Comparison of ENCODE assay signal across 21 cellular contexts in genomic region chr6:53704700-53705099, GRCh38.
A peak's percentile ranks its signal among the peaks of the same experiment; 100 is the strongest.
DNase-seq lines count a peak whose midpoint lies in the region; ATAC-seq, FAIRE-seq and TF ChIP-seq lines count a peak whose summit lies in the region.
"Had no signal": no experiment of that assay in that cellular context is flagged by ENCODE, and none has a peak within 500 bp of the region (broad histone marks: within the 10 kb centered on the region; RNA-seq: fewer than 3 reads in every experiment).

No MANE protein-coding gene starts in this region.

- no peak overlapping the region for H3K9ac ChIP-seq in BLaER1 treated with 17β-estradiol and CSF1 and Interleukin-3, amounts not matched to agents 10 nM and 100 nM

- H3K27me3 ChIP-seq in BLaER1 treated with 17β-estradiol and CSF1 and Interleukin-3, amounts not matched to agents 10 nM and 100 nM: no peaks in the 10 kb centered on the region

- ATAC-seq in HG03342 (IDR thresholded peaks at IDR 0.05; ENCODE audit: unreplicated experiment): no peak
- ATAC-seq in GM18870 (IDR thresholded peaks at IDR 0.05; ENCODE audit: unreplicated experiment): no peak
- ATAC-seq: A549; CD8-positive, alpha-beta T cell; GM12878 had no signal

- H3K9me3 ChIP-seq in BLaER1 treated with 17β-estradiol and CSF1 and Interleukin-3, amounts not matched to agents 10 nM and 100 nM (replicated peaks in 1 of 11): no peaks in the 10 kb centered on the region
- H3K9me3 ChIP-seq: A549, Caco-2 had no signal

- peak; percentile 49 for FAIRE-seq in islet of Langerhans (lab: Jason Lieb, UNC)
- FAIRE-seq: A549, D721Med, G401.6, GM12878, GM12892, GM18507, GM19239 had no signal

- H3K27ac ChIP-seq in BLaER1 treated with 17β-estradiol and CSF1 and Interleukin-3, amounts not matched to agents 10 nM and 100 nM: no peak overlapping the region
- H3K27ac ChIP-seq: 22Rv1, A549 had no signal

- peaks cover 13 to 35% (median 30%) of the 10 kb centered on the region in 10 experiments for H3K4me1 ChIP-seq in BLaER1 treated with 17β-estradiol and CSF1 and Interleukin-3, amounts not matched to agents 10 nM and 100 nM
- H3K4me1 ChIP-seq: A549, Caco-2 had no signal

- peak overlapping the region in 7 of 11 experiments; percentile 10 to 29 (median 19); a peak in 8 of 22 replicates for H3K4me2 ChIP-seq in BLaER1 treated with 17β-estradiol and CSF1 and Interleukin-3, amounts not matched to agents 10 nM and 100 nM
- H3K4me2 ChIP-seq: A549 had no signal

- DNase-seq in LNCaP clone FGC (ENCODE audit: low read depth) (peak; percentile 90), GDM1 (lab: John Stamatoyannopoulos, UW) (no peak)
- DNase-seq: AML-193; C1 segment of cervical spinal cord; Caco-2; Calu3; CD4-positive, alpha-beta T cell; CD8-positive, alpha-beta T cell; DMS79 treated with DMSO at 0.1 percent for 48 hours had no signal

- H3K4me3 ChIP-seq in BLaER1 treated with 17β-estradiol and CSF1 and Interleukin-3, amounts not matched to agents 10 nM and 100 nM: no peak overlapping the region
- no peak overlapping the region for H3K4me3 ChIP-seq in LNCaP clone FGC (ENCODE audit: low read depth, low read length)
- H3K4me3 ChIP-seq: A549, GM12878 had no signal

- no peak for TF ChIP-seq CTCF in LNCaP clone FGC (IDR thresholded peaks at IDR 0.05; ENCODE audit: control insufficient read depth, extremely low read depth, insufficient read depth)

- no peaks in the 10 kb centered on the region for H4K20me1 ChIP-seq in BLaER1 treated with 17β-estradiol and CSF1 and Interleukin-3, amounts not matched to agents 10 nM and 100 nM

- H3K36me3 ChIP-seq in BLaER1 treated with 17β-estradiol and CSF1 and Interleukin-3, amounts not matched to agents 10 nM and 100 nM: no peaks in the 10 kb centered on the region
